In genomic region chr12:89038831-89039509, GRCh38 we compare ENCODE assay signal across 10 cellular contexts.
DNase-seq lines count a peak whose midpoint lies in the region; ATAC-seq and TF ChIP-seq lines count a peak whose summit lies in the region.
"Had no signal": no experiment of that assay in that cellular context is flagged by ENCODE, and none has a peak within 500 bp of the region (broad histone marks: within the 10 kb centered on the region; RNA-seq: fewer than 3 reads in every experiment).

No MANE protein-coding gene starts in this region.

- BruUV-seq in A673 (replicated peaks; lab: Mats Ljungman, UMichigan), result no TSS peak

- no peak for TF ChIP-seq CTCF in A673 (conservative IDR thresholded peaks at IDR 0.05; ENCODE audit: low read depth, low read length)

- H3K27ac ChIP-seq in A673 (ENCODE audit: low read depth, low read length, poor library complexity, severe bottlenecking), result peak overlapping the region; percentile 87

- peak; percentile 47 for ATAC-seq in GM18870 (IDR thresholded peaks at IDR 0.05; ENCODE audit: unreplicated experiment)
- peak; percentile 35 for ATAC-seq in HG03442 (IDR thresholded peaks at IDR 0.05; ENCODE audit: unreplicated experiment)
- ATAC-seq in activated naive CD4-positive, alpha-beta T cell treated with anti-CD3 and anti-CD28 coated beads, Interleukin-2, amount 50 U/mL, for 72 hours, result peak; percentile 61 to 66
- ATAC-seq in HG03460 (IDR thresholded peaks at IDR 0.05; ENCODE audit: unreplicated experiment), result no peak

- peaks cover 45% of the 10 kb centered on the region for H3K4me1 ChIP-seq in A673 (ENCODE audit: insufficient read depth, low read length, poor library complexity, severe bottlenecking)

- H3K4me3 ChIP-seq in A673 (ENCODE audit: low read depth, low read length, poor library complexity, severe bottlenecking), result no peak overlapping the region

- H3K9me3 ChIP-seq in A673 (ENCODE audit: low read depth, low read length, poor library complexity, severe bottlenecking), result no peaks in the 10 kb centered on the region

- intact Hi-C loops in A673 (cut with micrococcal nuclease; ENCODE audit: unreplicated experiment), result no loop called here

- no peaks in the 10 kb centered on the region for H3K27me3 ChIP-seq in A673 (replicated peaks; ENCODE audit: insufficient read depth, low read depth, low read length, poor library complexity)

- POLR2A ChIA-PET in A673 (lab: Charles Lee; ENCODE audit: low non-redundant PET), result interaction anchor here (0.9 kb wide), 1 partner anchor 313 kb away, joined by 5 read pairs; the partner anchor contains the start of gene DUSP6

- H3K36me3 ChIP-seq in A673 (ENCODE audit: insufficient read depth, low read length, poor library complexity, severe bottlenecking), result no peaks in the 10 kb centered on the region

- H3K27ac Mint-ChIP-seq in activated naive CD4-positive, alpha-beta T cell treated with anti-CD3 and anti-CD28 coated beads, Interleukin-2, amount 50 U/mL, for 72 hours, result peak overlapping the region; percentile 73 to 92
- H3K27ac Mint-ChIP-seq: B cell had no signal

- peaks cover 10 to 36% of the 10 kb centered on the region in 2 donors for H3K36me3 Mint-ChIP-seq in activated naive CD4-positive, alpha-beta T cell treated with anti-CD3 and anti-CD28 coated beads, Interleukin-2, amount 50 U/mL, for 72 hours

- CTCF ChIA-PET in A673 (lab: Charles Lee), result interaction anchor here (0.6 to 1.1 kb wide), 2 partner anchors 15 to 314 kb away, joined by 4 read pairs; no protein-coding TSS in a partner anchor

- peaks cover 11 to 23% of the 10 kb centered on the region in 2 donors for H3K9me3 Mint-ChIP-seq in activated naive CD4-positive, alpha-beta T cell treated with anti-CD3 and anti-CD28 coated beads, Interleukin-2, amount 50 U/mL, for 72 hours

- DNase-seq in A673 (ENCODE audit: low spot score) (no peak), NCI-H2107 (lab: John Stamatoyannopoulos, UW) (no peak), AG08396 (ENCODE audit: low spot score) (no peak), NCI-H748 (lab: John Stamatoyannopoulos, UW; ENCODE audit: unreplicated experiment) (no peak)
- DNase-seq in activated naive CD4-positive, alpha-beta T cell treated with anti-CD3 and anti-CD28 coated beads, Interleukin-2, amount 50 U/mL, for 72 hours (ENCODE audit: low spot score in 2 of 2), result no peak
- DNase-seq: NCI-H82 had no signal
